ENCODE assay signal across 1 cellular context in the genomic region with DNA sequence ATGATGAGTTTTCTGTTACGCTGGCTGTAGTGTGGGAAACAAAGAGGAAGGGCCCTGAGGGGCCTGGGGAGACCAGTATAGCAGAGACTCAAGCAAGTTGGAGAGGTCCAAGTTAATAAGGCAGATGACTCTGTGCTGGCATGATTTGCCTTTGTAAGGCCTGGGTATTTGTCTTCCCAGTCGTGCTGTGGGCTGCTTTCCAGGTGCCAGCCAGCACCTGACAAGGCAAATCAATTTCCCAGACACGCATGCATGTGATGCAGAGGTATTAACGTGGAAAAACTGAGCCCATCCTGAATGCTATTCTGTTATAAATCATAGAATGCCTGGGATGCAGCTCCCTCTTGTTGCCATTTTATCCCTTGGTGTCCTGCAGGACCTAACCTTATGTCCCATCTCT.
TF ChIP-seq lines count a peak whose summit lies in the region.

No MANE protein-coding gene starts in this region.

TF ChIP-seq in GM23338, 12 proteins besides CTCF, POLR2A, EP300 and RAD21 (continued from another document):
- TF ChIP-seq, protein P1, sequence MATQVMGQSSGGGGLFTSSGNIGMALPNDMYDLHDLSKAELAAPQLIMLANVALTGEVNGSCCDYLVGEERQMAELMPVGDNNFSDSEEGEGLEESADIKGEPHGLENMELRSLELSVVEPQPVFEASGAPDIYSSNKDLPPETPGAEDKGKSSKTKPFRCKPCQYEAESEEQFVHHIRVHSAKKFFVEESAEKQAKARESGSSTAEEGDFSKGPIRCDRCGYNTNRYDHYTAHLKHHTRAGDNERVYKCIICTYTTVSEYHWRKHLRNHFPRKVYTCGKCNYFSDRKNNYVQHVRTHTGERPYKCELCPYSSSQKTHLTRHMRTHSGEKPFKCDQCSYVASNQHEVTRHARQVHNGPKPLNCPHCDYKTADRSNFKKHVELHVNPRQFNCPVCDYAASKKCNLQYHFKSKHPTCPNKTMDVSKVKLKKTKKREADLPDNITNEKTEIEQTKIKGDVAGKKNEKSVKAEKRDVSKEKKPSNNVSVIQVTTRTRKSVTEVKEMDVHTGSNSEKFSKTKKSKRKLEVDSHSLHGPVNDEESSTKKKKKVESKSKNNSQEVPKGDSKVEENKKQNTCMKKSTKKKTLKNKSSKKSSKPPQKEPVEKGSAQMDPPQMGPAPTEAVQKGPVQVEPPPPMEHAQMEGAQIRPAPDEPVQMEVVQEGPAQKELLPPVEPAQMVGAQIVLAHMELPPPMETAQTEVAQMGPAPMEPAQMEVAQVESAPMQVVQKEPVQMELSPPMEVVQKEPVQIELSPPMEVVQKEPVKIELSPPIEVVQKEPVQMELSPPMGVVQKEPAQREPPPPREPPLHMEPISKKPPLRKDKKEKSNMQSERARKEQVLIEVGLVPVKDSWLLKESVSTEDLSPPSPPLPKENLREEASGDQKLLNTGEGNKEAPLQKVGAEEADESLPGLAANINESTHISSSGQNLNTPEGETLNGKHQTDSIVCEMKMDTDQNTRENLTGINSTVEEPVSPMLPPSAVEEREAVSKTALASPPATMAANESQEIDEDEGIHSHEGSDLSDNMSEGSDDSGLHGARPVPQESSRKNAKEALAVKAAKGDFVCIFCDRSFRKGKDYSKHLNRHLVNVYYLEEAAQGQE (IDR thresholded peaks at IDR 0.05; ENCODE audit: unreplicated experiment): no peak
- no peak for TF ChIP-seq STAT1 (IDR thresholded peaks at IDR 0.05; ENCODE audit: unreplicated experiment)
- TF ChIP-seq, protein P2, sequence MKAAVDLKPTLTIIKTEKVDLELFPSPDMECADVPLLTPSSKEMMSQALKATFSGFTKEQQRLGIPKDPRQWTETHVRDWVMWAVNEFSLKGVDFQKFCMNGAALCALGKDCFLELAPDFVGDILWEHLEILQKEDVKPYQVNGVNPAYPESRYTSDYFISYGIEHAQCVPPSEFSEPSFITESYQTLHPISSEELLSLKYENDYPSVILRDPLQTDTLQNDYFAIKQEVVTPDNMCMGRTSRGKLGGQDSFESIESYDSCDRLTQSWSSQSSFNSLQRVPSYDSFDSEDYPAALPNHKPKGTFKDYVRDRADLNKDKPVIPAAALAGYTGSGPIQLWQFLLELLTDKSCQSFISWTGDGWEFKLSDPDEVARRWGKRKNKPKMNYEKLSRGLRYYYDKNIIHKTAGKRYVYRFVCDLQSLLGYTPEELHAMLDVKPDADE (IDR thresholded peaks at IDR 0.05): no peak
